ENCODE assay signal across 8 cellular contexts in the genomic region with DNA sequence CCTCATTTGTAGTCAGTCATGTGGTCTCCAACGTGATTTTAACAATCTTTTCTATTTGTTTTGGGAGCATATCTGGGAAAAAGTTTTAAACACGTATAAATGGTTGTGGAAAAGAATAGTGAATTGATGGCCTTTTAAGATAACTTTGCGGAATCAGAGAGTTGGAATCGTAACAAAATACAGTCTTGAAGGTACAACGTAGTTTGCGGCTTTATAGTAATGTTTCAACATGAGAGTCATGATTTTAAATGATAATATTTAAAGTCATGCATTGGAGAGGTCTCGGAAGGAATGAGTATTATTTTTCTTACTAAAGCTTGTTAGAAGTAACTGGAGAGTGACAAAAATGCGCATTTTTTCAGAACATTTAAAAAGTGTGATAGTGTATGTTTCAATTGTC. TPM values are rescaled to one million over a fixed set of nuclear protein-coding genes. Genes with fewer than 3 reads are reported as not detected.
DNase-seq lines count a peak whose midpoint lies in the region; ATAC-seq and TF ChIP-seq lines count a peak whose summit lies in the region.

No MANE protein-coding gene starts in this region.

- TF ChIP-seq CTCF in heart right ventricle (IDR thresholded peaks at IDR 0.05) (no peak), body of pancreas (IDR thresholded peaks at IDR 0.05) (no peak), vagina (IDR thresholded peaks at IDR 0.05) (no peak)

- H3K9me3 ChIP-seq in heart right ventricle (peaks cover 0 to 5% (median 0%) of the 10 kb centered on the region in 11 donors), body of pancreas (no peaks in the 10 kb centered on the region), mesenchymal stem cell (ENCODE audit: control insufficient read depth, low read length) (no peaks in the 10 kb centered on the region), vagina (no peaks in the 10 kb centered on the region)

- peak overlapping the region; percentile 93 for H3K9ac ChIP-seq in mesenchymal stem cell (ENCODE audit: low read length)

- no peak overlapping the region for H3K23ac ChIP-seq in mesenchymal stem cell (ENCODE audit: low read length in 2 of 2)

- H3K4ac ChIP-seq in mesenchymal stem cell (ENCODE audit: low read depth in 1 of 2, low read length in 2 of 2) = no peak overlapping the region

- H2AK5ac ChIP-seq in mesenchymal stem cell (ENCODE audit: low read length, severe bottlenecking) = no peak overlapping the region

- H2BK12ac ChIP-seq in mesenchymal stem cell (ENCODE audit: low read length in 2 of 2) = no peak overlapping the region

- intact Hi-C loops in heart right ventricle (cut with DNase I) = no loop called here
- intact Hi-C loops in Right ventricle myocardium inferior (cut with DNase I) = no loop called here
- intact Hi-C loops in body of pancreas (cut with DNase I) = no loop called here
- intact Hi-C loops in vagina (cut with DNase I) = no loop called here

- TF ChIP-seq POLR2A in body of pancreas (IDR thresholded peaks at IDR 0.05) (no peak), vagina (IDR thresholded peaks at IDR 0.05) (no peak)

- H3K79me1 ChIP-seq in mesenchymal stem cell (replicated peaks; ENCODE audit: low read length, poor library complexity, severe bottlenecking) = no peaks in the 10 kb centered on the region

- peaks cover 0 to 11% (median 0%) of the 10 kb centered on the region in 9 donors for H3K36me3 ChIP-seq in heart right ventricle
- no peaks in the 10 kb centered on the region for H3K36me3 ChIP-seq in body of pancreas (replicated peaks in 1 of 2; ENCODE audit: insufficient read depth in 1 of 2, low read depth in 2 of 2)
- H3K36me3 ChIP-seq in mesenchymal stem cell (ENCODE audit: control insufficient read depth in 1 of 2, insufficient read depth in 2 of 2, low read depth in 1 of 2, low read length in 2 of 2) = peaks cover 3 to 7% of the 10 kb centered on the region in 2 experiments
- no peaks in the 10 kb centered on the region for H3K36me3 ChIP-seq in vagina

- no peak overlapping the region for H2AFZ ChIP-seq in mesenchymal stem cell (ENCODE audit: low read depth, low read length)

- H3K4me3 ChIP-seq in heart right ventricle (peak overlapping the region; percentile 79 to 100 (median 97)), body of pancreas (peak overlapping the region; percentile 98 to 100), mesenchymal stem cell (ENCODE audit: insufficient read depth in 1 of 2, low read depth in 1 of 2, low read length in 2 of 2) (peak overlapping the region; percentile 90 to 100), vagina (peak overlapping the region; percentile 78 to 85)

- H3K4me1 ChIP-seq in heart right ventricle (peaks cover 3 to 47% (median 40%) of the 10 kb centered on the region in 9 donors), body of pancreas (peaks cover 15% of the 10 kb centered on the region), mesenchymal stem cell (ENCODE audit: control insufficient read depth, insufficient read depth, low read depth, low read length) (peaks cover 6% of the 10 kb centered on the region), vagina (peaks cover 42% of the 10 kb centered on the region)

- no peak overlapping the region for H4K91ac ChIP-seq in mesenchymal stem cell (ENCODE audit: low read length)

- WGBS in heart right ventricle, 2 donors = 5 to 9% methylated on average over 8 of the region's 8 CpGs
- WGBS in body of pancreas, 2 donors = 3 to 4% methylated on average over 8 of the region's 8 CpGs
- 1% methylated on average over 8 of the region's 8 CpGs for WGBS in mesenchymal stem cell

- DNase-seq in heart right ventricle = no peak
- DNase-seq in Right ventricle myocardium inferior (ENCODE audit: missing footprints) = no peak
- no peak for DNase-seq in body of pancreas
- no peak for DNase-seq in mesenchymal stem cell
- no peak for DNase-seq in vagina (ENCODE audit: extremely low spot score in 2 of 2)
- no peak for DNase-seq in superior temporal gyrus (ENCODE audit: extremely low spot score)
- no peak for DNase-seq in NOMO-1 treated with DMSO at 0.1 percent for 48 hours (lab: John Stamatoyannopoulos, UW; ENCODE audit: unreplicated experiment)

- no peak overlapping the region for H2BK120ac ChIP-seq in mesenchymal stem cell (ENCODE audit: low read depth, low read length)

- peak overlapping the region in 8 of 10 donors; percentile 88 to 96 (median 93) for H3K27ac ChIP-seq in heart right ventricle
- peak overlapping the region in 3 of 4 donors; percentile 71 to 89 (median 84) for H3K27ac ChIP-seq in body of pancreas
- no peak overlapping the region for H3K27ac ChIP-seq in mesenchymal stem cell (ENCODE audit: low read length, poor library complexity, severe bottlenecking)
- H3K27ac ChIP-seq in vagina = peak overlapping the region; percentile 96

- no peak overlapping the region for H3K14ac ChIP-seq in mesenchymal stem cell (ENCODE audit: low read length in 2 of 2)

- H3K18ac ChIP-seq in mesenchymal stem cell (ENCODE audit: low read depth in 1 of 2, low read length in 2 of 2) = no peak overlapping the region

- H4K8ac ChIP-seq in mesenchymal stem cell (ENCODE audit: low read length) = no peak overlapping the region

- peak overlapping the region; percentile 9 for H3K4me2 ChIP-seq in mesenchymal stem cell (ENCODE audit: low read length, poor library complexity, severe bottlenecking)

- H3K27me3 ChIP-seq in heart right ventricle = no peaks in the 10 kb centered on the region
- H3K27me3 ChIP-seq in body of pancreas = no peaks in the 10 kb centered on the region
- H3K27me3 ChIP-seq in mesenchymal stem cell (ENCODE audit: control insufficient read depth in 1 of 2, insufficient read depth in 1 of 2, low read length in 2 of 2) = no peaks in the 10 kb centered on the region
- H3K27me3 ChIP-seq in vagina = no peaks in the 10 kb centered on the region

- ATAC-seq in heart right ventricle (no peak), Right ventricle myocardium inferior (no peak), body of pancreas (no peak), GM21619 (IDR thresholded peaks at IDR 0.05; ENCODE audit: unreplicated experiment) (no peak)

- H2BK15ac ChIP-seq in mesenchymal stem cell (ENCODE audit: low read depth, poor library complexity, severe bottlenecking) = no peak overlapping the region

- no peak overlapping the region for H2BK5ac ChIP-seq in mesenchymal stem cell (ENCODE audit: low read depth, low read length, poor library complexity, severe bottlenecking)

RNA-seq across cellular contexts. Expression of a gene that starts 1.6 kb away (rescaled TPM):
- total RNA-seq in heart right ventricle (10 to 100 TPM; 23.0 to 31.6 (median 28.5) TPM), Right ventricle myocardium inferior (27.8 TPM), body of pancreas (10 to 100 TPM; 25.1 to 25.7 TPM), vagina (67.5 TPM)
- 1 to 10 TPM; 5.7 to 8.4 TPM for polyA plus RNA-seq in heart right ventricle
- 30.7 TPM for polyA plus RNA-seq in mesenchymal stem cell (2013, experiment 1 of 2)
- 32.7 TPM for polyA plus RNA-seq in mesenchymal stem cell (2013, experiment 2 of 2)
